In the genomic region with DNA sequence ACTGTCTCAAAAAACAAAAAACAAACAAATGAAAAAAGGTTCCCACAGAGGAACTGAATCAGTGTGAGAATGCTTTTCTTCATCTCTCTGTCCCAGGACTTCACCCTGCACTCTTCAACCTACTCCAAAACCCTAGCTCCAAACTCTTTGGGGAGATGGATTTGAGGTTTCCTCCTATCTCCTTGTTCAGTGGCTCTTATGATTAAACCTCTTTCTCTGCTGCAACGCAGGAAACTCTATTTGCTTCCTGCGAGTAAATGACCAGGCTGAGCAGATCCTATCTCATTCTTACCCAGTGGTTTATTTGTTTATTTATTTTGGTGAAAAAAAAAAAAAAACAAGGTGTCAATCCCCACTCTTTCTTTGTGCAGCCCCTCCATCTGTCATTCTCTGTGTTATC, we compare ENCODE assay signal across 19 cellular contexts. TPM values are rescaled to one million over a fixed set of nuclear protein-coding genes. Genes with fewer than 3 reads are reported as not detected.
DNase-seq lines count a peak whose midpoint lies in the region; ATAC-seq and TF ChIP-seq lines count a peak whose summit lies in the region.
"Had no signal": no experiment of that assay in that cellular context is flagged by ENCODE, and none has a peak within 500 bp of the region (broad histone marks: within the 10 kb centered on the region; RNA-seq: fewer than 3 reads in every experiment).

No MANE protein-coding gene starts in this region.

- H3K4me3 ChIP-seq in GM23338 (no peak overlapping the region), RWPE2 (ENCODE audit: severe bottlenecking) (no peak overlapping the region)
- H3K4me3 ChIP-seq: HAP-1 had no signal

- TF ChIP-seq CTCF in GM23338 (conservative IDR thresholded peaks at IDR 0.05; ENCODE audit: low read depth in 2 of 2), result no peak
- TF ChIP-seq CTCF in RWPE2 (IDR thresholded peaks at IDR 0.05; ENCODE audit: poor library complexity, severe bottlenecking), result no peak

- no peak overlapping the region for H3K27ac Mint-ChIP-seq in GM23338
- H3K27ac Mint-ChIP-seq: CD4-positive, CD25-positive, alpha-beta regulatory T cell; CD8-positive, alpha-beta T cell; HFFc6 had no signal

- H3F3A ChIP-seq in GM23338 (replicated peaks; ENCODE audit: low read depth), result no peaks in the 10 kb centered on the region

- H3K27me3 ChIP-seq in GM23338 (ENCODE audit: insufficient read depth) (0 out of 2 replicates have a peak, but pooled peaks cover 8% of the 10 kb centered on the region), RWPE2 (ENCODE audit: insufficient read depth, poor library complexity, severe bottlenecking) (peaks cover 14% of the 10 kb centered on the region)

- no peaks in the 10 kb centered on the region for H3K9me3 ChIP-seq in RWPE2 (ENCODE audit: severe bottlenecking)
- H3K9me3 ChIP-seq: Caco-2, HAP-1 had no signal

- H3K27me3 Mint-ChIP-seq in GM23338 (ENCODE audit: insufficient read depth, low read depth, poor library complexity), result peaks cover 4% of the 10 kb centered on the region

- ATAC-seq in GM23338, result no peak
- ATAC-seq in RWPE2 (ENCODE audit: low read depth), result no peak
- ATAC-seq in HG03342 (IDR thresholded peaks at IDR 0.05; ENCODE audit: unreplicated experiment), result no peak
- no peak for ATAC-seq in GM19395 (IDR thresholded peaks at IDR 0.05; ENCODE audit: unreplicated experiment)
- ATAC-seq: CD8-positive, alpha-beta T cell had no signal

- peaks cover 23% of the 10 kb centered on the region for H3K4me1 Mint-ChIP-seq in GM23338

- no peaks in the 10 kb centered on the region for H3K79me2 ChIP-seq in GM23338 (replicated peaks; ENCODE audit: insufficient read depth)

- H3K4me2 ChIP-seq in GM23338, result 0 out of 2 replicates have a peak overlapping the region, but pooled peaks have one; percentile 43

- H3K9me2 ChIP-seq in GM23338 (ENCODE audit: insufficient read depth), result no peaks in the 10 kb centered on the region

- no peaks in the 10 kb centered on the region for H3K36me3 Mint-ChIP-seq in GM23338 (ENCODE audit: low read depth)
- H3K36me3 Mint-ChIP-seq: CD4-positive, CD25-positive, alpha-beta regulatory T cell; CD8-positive, alpha-beta T cell had no signal

- no peaks in the 10 kb centered on the region for H3K9me3 Mint-ChIP-seq in GM23338
- H3K9me3 Mint-ChIP-seq: CD4-positive, CD25-positive, alpha-beta regulatory T cell; CD8-positive, alpha-beta T cell; HFFc6 had no signal

- peaks cover 12% of the 10 kb centered on the region for H3K4me1 ChIP-seq in GM23338 (ENCODE audit: insufficient read depth)
- peaks cover 10% of the 10 kb centered on the region for H3K4me1 ChIP-seq in RWPE2 (ENCODE audit: insufficient read depth, poor library complexity, severe bottlenecking)

- peak overlapping the region; percentile 40; the same call in 1 of the 2 replicates for H2AFZ ChIP-seq in GM23338

- no peak for DNase-seq in GM23338 (ENCODE audit: low spot score)
- peak; percentile 40 for DNase-seq in MV-4-11 (lab: John Stamatoyannopoulos, UW)
- no peak for DNase-seq in RWPE2 (ENCODE audit: low spot score)
- DNase-seq in epithelial cell of prostate (ENCODE audit: low read depth, low spot score), result no peak
- DNase-seq in CD1c-positive myeloid dendritic cell (ENCODE audit: extremely low spot score), result no peak
- DNase-seq: C1 segment of cervical spinal cord; Caco-2; CD4-positive, CD25-positive, alpha-beta regulatory T cell; CD8-positive, alpha-beta T cell; DMS153; DND-41; GOT3; HFFc6 had no signal

- H4K20me1 ChIP-seq in GM23338 (replicated peaks; ENCODE audit: insufficient read depth), result no peaks in the 10 kb centered on the region

- H3K27ac ChIP-seq in GM23338 (ENCODE audit: low read depth) (no peak overlapping the region), RWPE2 (ENCODE audit: poor library complexity, severe bottlenecking) (peak overlapping the region; percentile 8), epithelial cell of prostate (peak overlapping the region; percentile 61)

- H3K36me3 ChIP-seq in GM23338 (ENCODE audit: insufficient read depth) (no peaks in the 10 kb centered on the region), RWPE2 (ENCODE audit: low read depth) (no peaks in the 10 kb centered on the region)
- H3K36me3 ChIP-seq: HAP-1 had no signal

- no peak overlapping the region for H3K4me3 Mint-ChIP-seq in GM23338
- H3K4me3 Mint-ChIP-seq: CD4-positive, CD25-positive, alpha-beta regulatory T cell; CD8-positive, alpha-beta T cell; HFFc6 had no signal

TF ChIP-seq in GM23338, 12 proteins besides CTCF, POLR2A, EP300 and RAD21:
- no peak for TF ChIP-seq ZNF114 (CRISPR knock-in tag; IDR thresholded peaks at IDR 0.05)
- no peak for TF ChIP-seq JUNB (IDR thresholded peaks at IDR 0.05; ENCODE audit: unreplicated experiment)
- no peak for TF ChIP-seq EZH2 (IDR thresholded peaks at IDR 0.05; ENCODE audit: low read depth, unreplicated experiment)
- no peak for TF ChIP-seq CREB1 (CRISPR knock-in tag; IDR thresholded peaks at IDR 0.05; ENCODE audit: low read depth)
- no peak for TF ChIP-seq POLR2AphosphoS5 (IDR thresholded peaks at IDR 0.05; ENCODE audit: low read depth)
- no peak for TF ChIP-seq STAT1 (IDR thresholded peaks at IDR 0.05; ENCODE audit: unreplicated experiment)

RNA-seq across cellular contexts. Expression of a gene that starts 12.0 kb away (rescaled TPM):
- not detected in 2 replicates for total RNA-seq in GM23338 (2014; rRNA removed; shearing (Covaris generic))
- polyA plus RNA-seq in GM23338 (2016; fragmentation: Nextera tagmentation; extraction: Ambion mirVana), result not detected in 2 replicates
- total RNA-seq: A172; A673; Caco-2; CD4-positive, CD25-positive, alpha-beta regulatory T cell; CD8-positive, alpha-beta T cell; HFFc6 had no signal
- polyA plus RNA-seq: BJ; CD4-positive, CD25-positive, alpha-beta regulatory T cell had no signal

RNA-seq across cellular contexts. Expression of a gene that starts 57.9 kb away (rescaled TPM):
- 0.39 and 1.6 TPM in 2 replicates for total RNA-seq in GM23338 (2014; rRNA removed; shearing (Covaris generic))
- not detected in 2 replicates for polyA plus RNA-seq in GM23338 (2016; fragmentation: Nextera tagmentation; extraction: Ambion mirVana)
- total RNA-seq: A172; Caco-2; CD4-positive, CD25-positive, alpha-beta regulatory T cell; CD8-positive, alpha-beta T cell; HFFc6 had no signal
- polyA plus RNA-seq: BJ; CD4-positive, CD25-positive, alpha-beta regulatory T cell had no signal
